Comparison of ENCODE assay signal across 9 cellular contexts in genomic region chr17:17808706-17809432, GRCh38. TPM values are rescaled to one million over a fixed set of nuclear protein-coding genes. Genes with fewer than 3 reads are reported as not detected.
DNase-seq lines count a peak whose midpoint lies in the region; ATAC-seq, FAIRE-seq and TF ChIP-seq lines count a peak whose summit lies in the region.
"Had no signal": no experiment of that assay in that cellular context is flagged by ENCODE, and none has a peak within 500 bp of the region (broad histone marks: within the 10 kb centered on the region; RNA-seq: fewer than 3 reads in every experiment).

No MANE protein-coding gene starts in this region.

- ATAC-seq in GM19043 (IDR thresholded peaks at IDR 0.05; ENCODE audit: low read depth, unreplicated experiment), result peak; percentile 66

- H2AFZ ChIP-seq in mammary epithelial cell (ENCODE audit: low read depth, low read length), result no peak overlapping the region

- WGBS in mammary epithelial cell (ENCODE audit: low coverage, missing lambda C conversion rate), result 54% methylated on average over 6 of the region's 15 CpGs
- WGBS in sigmoid colon, 2 donors, result 72 to 84% methylated on average over 15 of the region's 15 CpGs

- peak; percentile 42 for FAIRE-seq in HTR-8/SVneo (lab: Jason Lieb, UNC)

- no TSS peak for BruUV-seq in mammary epithelial cell (replicated peaks; lab: Mats Ljungman, UMichigan)

- H3K27ac ChIP-seq in mammary epithelial cell (ENCODE audit: insufficient read depth, low read depth, low read length) (no peak overlapping the region), sigmoid colon (peak overlapping the region; percentile 70 to 90 (median 83))
- H3K27ac ChIP-seq: SJCRH30 had no signal

- CTCF ChIA-PET in mammary epithelial cell (lab: Charles Lee; ENCODE audit: low non-redundant PET), result no interaction called here

- TF ChIP-seq EP300 in sigmoid colon (IDR thresholded peaks at IDR 0.05), result no peak

- H3K4me1 ChIP-seq in mammary epithelial cell (ENCODE audit: insufficient read depth, low read length), result peaks cover 22% of the 10 kb centered on the region
- H3K4me1 ChIP-seq in sigmoid colon, result peaks cover 0 to 46% (median 42%) of the 10 kb centered on the region in 4 donors

- no peak for TF ChIP-seq CTCF in mammary epithelial cell (conservative IDR thresholded peaks at IDR 0.05 in 1 of 2, IDR thresholded peaks at IDR 0.05 in 1 of 2; ENCODE audit: extremely low read depth in 1 of 2, insufficient read depth in 1 of 2, low read depth in 1 of 2, low read length in 2 of 2)
- TF ChIP-seq CTCF in sigmoid colon (IDR thresholded peaks at IDR 0.05), result no peak

- no peaks in the 10 kb centered on the region for H3K9me3 ChIP-seq in mammary epithelial cell (replicated peaks; ENCODE audit: insufficient read depth, low read length)
- H3K9me3 ChIP-seq in sigmoid colon, result no peaks in the 10 kb centered on the region
- H3K9me3 ChIP-seq: SJCRH30 had no signal

- no peak for TF ChIP-seq POLR2A in sigmoid colon (IDR thresholded peaks at IDR 0.05)

- H3K4me2 ChIP-seq in mammary epithelial cell (ENCODE audit: insufficient read depth, low read depth, low read length), result no peak overlapping the region

- H3K36me3 ChIP-seq in mammary epithelial cell (ENCODE audit: insufficient read depth, low read length) (peaks cover 7% of the 10 kb centered on the region), sigmoid colon (peaks cover 10 to 38% (median 21%) of the 10 kb centered on the region in 4 donors)

- H3K27me3 ChIP-seq in mammary epithelial cell (ENCODE audit: insufficient read depth, low read length) (no peaks in the 10 kb centered on the region), sigmoid colon (no peaks in the 10 kb centered on the region)
- H3K27me3 ChIP-seq: SJCRH30 had no signal

- H3K4me3 ChIP-seq in mammary epithelial cell (replicated peaks in 1 of 3; ENCODE audit: insufficient read depth in 1 of 3, low read depth in 2 of 3, low read length in 3 of 3) (no peak overlapping the region), sigmoid colon (no peak overlapping the region)
- H3K4me3 ChIP-seq: SJCRH30 had no signal

- no peaks in the 10 kb centered on the region for H3K79me2 ChIP-seq in mammary epithelial cell (ENCODE audit: insufficient read depth, low read length)

- intact Hi-C loops in mammary epithelial cell (cut with micrococcal nuclease), result no loop called here
- intact Hi-C loops in sigmoid colon (cut with DNase I), result no loop called here

- H3K9ac ChIP-seq in mammary epithelial cell (ENCODE audit: insufficient read depth, low read length), result no peak overlapping the region

- dilution Hi-C loops in mammary epithelial cell (cut with HindIII; ENCODE audit: low sequenced_read_pairs), result no loop called here

- in situ Hi-C loops in mammary epithelial cell (cut with MboI; ENCODE audit: low sequenced_read_pairs in 2 of 2), result loop anchor here in 1 of 2 donors (25.0 kb wide), 1 partner anchor 122 kb away; the partner anchor contains the start of gene RAI1

- DNase-seq in HTR-8/SVneo (ENCODE audit: insufficient read length, low spot score), result no peak
- peak; percentile 56 for DNase-seq in mammary epithelial cell
- peak; percentile 86 for DNase-seq in sigmoid colon
- DNase-seq in OCI-M1 (lab: John Stamatoyannopoulos, UW), result no peak
- no peak for DNase-seq in cerebellar nuclear complex (lab: John Stamatoyannopoulos, UW)
- no peak for DNase-seq in NCI-H524 treated with DMSO at 0.1 percent for 48 hours (lab: John Stamatoyannopoulos, UW)
- DNase-seq: anterior cingulate cortex had no signal

- peaks cover 17% of the 10 kb centered on the region for H4K20me1 ChIP-seq in mammary epithelial cell (ENCODE audit: insufficient read depth, low read length)

RNA-seq across cellular contexts. Expression of gene SREBF1, which starts 27.9 kb away (rescaled TPM):
- total RNA-seq in mammary epithelial cell (100 to 1,000 TPM; 109 to 173 TPM), sigmoid colon (10 to 100 TPM; 26.0 to 53.5 (median 43.5) TPM)
- polyA plus RNA-seq in mammary epithelial cell (71.5 TPM), sigmoid colon (100 to 1,000 TPM in 1 of 3 donors, 10 to 100 TPM in 2; 10.2 to 172 (median 14.3) TPM)
- polyA minus RNA-seq in mammary epithelial cell, result 152 TPM

Comparison
In these comparisons a context has a peak if more than half of its experiments do, and no peak if none do; other contexts are left out.
1. DNase-seq: peak in mammary epithelial cell (single experiment) and sigmoid colon (single experiment); none in HTR-8/SVneo (single experiment), OCI-M1 (single experiment), cerebellar nuclear complex (0 of 2) and NCI-H524 treated with DMSO at 0.1 percent for 48 hours (single experiment).